8 cellular contexts compared by ENCODE assay signal in genomic region chr15:44853304-44853950, GRCh38.
A peak's percentile ranks its signal among the peaks of the same experiment; 100 is the strongest.
DNase-seq lines count a peak whose midpoint lies in the region; ATAC-seq, FAIRE-seq and TF ChIP-seq lines count a peak whose summit lies in the region.
"Not testable (repeated sequence)": the region's sequence is repeated elsewhere in the genome, so short reads cannot be mapped to it uniquely, and the experiment has no call there.

No MANE protein-coding gene starts in this region.

- intact Hi-C loops in heart left ventricle (cut with DNase I): loop anchor here in 1 of 10 donors (5.0 kb wide), 1 partner anchor 174 kb away; no protein-coding TSS in a partner anchor

- not testable (repeated sequence) for H3K27ac ChIP-seq in heart left ventricle

- peaks cover 11% of the 10 kb centered on the region for H3K4me1 Mint-ChIP-seq in T-helper 2 cell treated with Interferon-gamma antibody and Interleukin-4, amounts not matched to agents 5 μg/mL and 100 μg/mL, for 36 hours (ENCODE audit: low read depth)

- peak; percentile 99 for TF ChIP-seq CTCF in GM10266 (IDR thresholded peaks at IDR 0.05; ENCODE audit: control insufficient read depth, insufficient read depth, low read depth, missing control alignments)
- peak; percentile 66 to 82 (median 72) for TF ChIP-seq CTCF in heart left ventricle (IDR thresholded peaks at IDR 0.05)
- TF ChIP-seq CTCF in retinal pigment epithelial cell (conservative IDR thresholded peaks at IDR 0.05; ENCODE audit: low read depth, low read length): peak; percentile 99

- not testable (repeated sequence) for H3K36me3 ChIP-seq in heart left ventricle

- 46 to 58% (median 50%) methylated on average over 4 of the region's 4 CpGs for WGBS in heart left ventricle, 4 donors

- H3K4me3 Mint-ChIP-seq in T-helper 2 cell treated with Interferon-gamma antibody and Interleukin-4, amounts not matched to agents 5 μg/mL and 100 μg/mL, for 36 hours: not testable (repeated sequence)

- not testable (repeated sequence) for H3K4me3 ChIP-seq in heart left ventricle; retinal pigment epithelial cell (ENCODE audit: low read length)

- ATAC-seq in HG02642 (IDR thresholded peaks at IDR 0.05; ENCODE audit: poor library complexity, unreplicated experiment) (peak; percentile 82), heart left ventricle (peak in 3 of 4 donors; percentile 65 to 77 (median 73))
- ATAC-seq in activated naive CD4-positive, alpha-beta T cell treated with anti-CD3 and anti-CD28 coated beads, Interleukin-2, amount 50 U/mL, for 72 hours: peak; percentile 90

- H3K27me3 ChIP-seq in heart left ventricle: not testable (repeated sequence)

- H3K36me3 Mint-ChIP-seq in T-helper 2 cell treated with Interferon-gamma antibody and Interleukin-4, amounts not matched to agents 5 μg/mL and 100 μg/mL, for 36 hours (ENCODE audit: low read depth); activated naive CD4-positive, alpha-beta T cell treated with anti-CD3 and anti-CD28 coated beads, Interleukin-2, amount 50 U/mL, for 72 hours: not testable (repeated sequence)

- H3K9me3 ChIP-seq in heart left ventricle: not testable (repeated sequence)

- DNase-seq in GM10266 (ENCODE audit: extremely low spot score): peak; percentile 50
- peak; percentile 11 for DNase-seq in NCI-H187 treated with DMSO at 0.1 percent for 48 hours (lab: John Stamatoyannopoulos, UW)
- DNase-seq in T-helper 2 cell treated with Interferon-gamma antibody and Interleukin-4, amounts not matched to agents 5 μg/mL and 100 μg/mL, for 36 hours (ENCODE audit: low spot score): peak; percentile 59
- peak; percentile 61 to 81 for DNase-seq in activated naive CD4-positive, alpha-beta T cell treated with anti-CD3 and anti-CD28 coated beads, Interleukin-2, amount 50 U/mL, for 72 hours (ENCODE audit: low spot score in 2 of 2)
- peak in 4 of 5 donors; percentile 12 to 62 (median 42) for DNase-seq in heart left ventricle
- DNase-seq in retinal pigment epithelial cell (ENCODE audit: low read depth): not testable (repeated sequence)
- peak; percentile 55 for DNase-seq in urothelium cell line (ENCODE audit: low spot score)

- H3K27ac Mint-ChIP-seq in T-helper 2 cell treated with Interferon-gamma antibody and Interleukin-4, amounts not matched to agents 5 μg/mL and 100 μg/mL, for 36 hours: peak overlapping the region; percentile 1
- not testable (repeated sequence) for H3K27ac Mint-ChIP-seq in activated naive CD4-positive, alpha-beta T cell treated with anti-CD3 and anti-CD28 coated beads, Interleukin-2, amount 50 U/mL, for 72 hours

- H3K4me1 ChIP-seq in heart left ventricle: not testable (repeated sequence)

- not testable (repeated sequence) for TF ChIP-seq POLR2A in heart left ventricle (IDR thresholded peaks at IDR 0.05)

- not testable (repeated sequence) for H3K27me3 Mint-ChIP-seq in T-helper 2 cell treated with Interferon-gamma antibody and Interleukin-4, amounts not matched to agents 5 μg/mL and 100 μg/mL, for 36 hours (ENCODE audit: low read depth)

- H3K9me3 Mint-ChIP-seq in T-helper 2 cell treated with Interferon-gamma antibody and Interleukin-4, amounts not matched to agents 5 μg/mL and 100 μg/mL, for 36 hours; activated naive CD4-positive, alpha-beta T cell treated with anti-CD3 and anti-CD28 coated beads, Interleukin-2, amount 50 U/mL, for 72 hours: not testable (repeated sequence)

- not testable (repeated sequence) for FAIRE-seq in urothelium cell line (lab: Jason Lieb, UNC)
